Comparison of ENCODE assay signal across 8 cellular contexts in genomic region chr4:15778191-15778741, GRCh38. TPM values are rescaled to one million over a fixed set of nuclear protein-coding genes. Genes with fewer than 3 reads are reported as not detected.
DNase-seq lines count a peak whose midpoint lies in the region; ATAC-seq lines count a peak whose summit lies in the region.

Gene CD38 (plus strand): TSS chr4:15778328. CDS start chr4:15778415, 87 bp downstream.

- H3K4me3 Mint-ChIP-seq in IgD-negative memory B cell: peak within 1 kb of the TSS; percentile 82 to 96 (median 92)
- H3K4me3 Mint-ChIP-seq in activated T-cell treated with anti-CD3 and anti-CD28 coated beads, Interleukin-2, amount 50 U/mL, for 72 hours: peak within 1 kb of the TSS; percentile 86 to 90

- no peaks in the 10 kb centered on the region for H3K36me3 Mint-ChIP-seq in IgD-negative memory B cell
- peaks cover 17 to 19% of the 10 kb centered on the region in 2 donors for H3K36me3 Mint-ChIP-seq in activated T-cell treated with anti-CD3 and anti-CD28 coated beads, Interleukin-2, amount 50 U/mL, for 72 hours (ENCODE audit: insufficient read depth in 2 of 2)

- peak within 1 kb of the TSS; percentile 76 for H3K4me3 ChIP-seq in rectal smooth muscle tissue (ENCODE audit: low read length)

- peaks cover 37 to 49% (median 42%) of the 10 kb centered on the region in 3 donors for H3K4me1 Mint-ChIP-seq in IgD-negative memory B cell
- peaks cover 65% of the 10 kb centered on the region for H3K4me1 Mint-ChIP-seq in activated T-cell treated with anti-CD3 and anti-CD28 coated beads, Interleukin-2, amount 50 U/mL, for 72 hours (ENCODE audit: low read depth)

- ATAC-seq in GM21526 (IDR thresholded peaks at IDR 0.05; ENCODE audit: low FRiP score, unreplicated experiment): peak; percentile 79
- peak; percentile 60 to 70 for ATAC-seq in activated T-cell treated with anti-CD3 and anti-CD28 coated beads, Interleukin-2, amount 50 U/mL, for 72 hours (replicated peaks in 1 of 2)
- peak; percentile 58 to 75 for ATAC-seq in left cardiac atrium

- no peaks in the 10 kb centered on the region for H3K36me3 ChIP-seq in rectal smooth muscle tissue (ENCODE audit: control insufficient read depth, insufficient read depth, low read length)

- DNase-seq in GM03348 (ENCODE audit: low spot score) (peak; percentile 23), left cardiac atrium (peak; percentile 39), SK-N-DZ (ENCODE audit: low spot score) (no peak), NCI-H2107 (lab: John Stamatoyannopoulos, UW) (no peak)
- DNase-seq in activated T-cell treated with anti-CD3 and anti-CD28 coated beads, Interleukin-2, amount 50 U/mL, for 72 hours: peak; percentile 64 to 68

- no peaks in the 10 kb centered on the region for H3K4me1 ChIP-seq in rectal smooth muscle tissue (ENCODE audit: control insufficient read depth, insufficient read depth, low read length)

- intact Hi-C loops in left cardiac atrium (cut with DNase I): no loop called here

- peak within 1 kb of the TSS; percentile 49 for H3K9ac ChIP-seq in rectal smooth muscle tissue (ENCODE audit: low read length)

- no peaks in the 10 kb centered on the region for H3K27me3 ChIP-seq in rectal smooth muscle tissue (ENCODE audit: control insufficient read depth, insufficient read depth, low read length)

- no peaks in the 10 kb centered on the region for H3K9me3 Mint-ChIP-seq in IgD-negative memory B cell
- no peaks in the 10 kb centered on the region for H3K9me3 Mint-ChIP-seq in activated T-cell treated with anti-CD3 and anti-CD28 coated beads, Interleukin-2, amount 50 U/mL, for 72 hours

- H3K27ac Mint-ChIP-seq in IgD-negative memory B cell: peak within 1 kb of the TSS; percentile 54 to 89 (median 65)
- no peak within 1 kb of the TSS for H3K27ac Mint-ChIP-seq in activated T-cell treated with anti-CD3 and anti-CD28 coated beads, Interleukin-2, amount 50 U/mL, for 72 hours

- H3K27ac ChIP-seq in rectal smooth muscle tissue (ENCODE audit: low read depth, low read length): no peak within 1 kb of the TSS

- H3K27me3 Mint-ChIP-seq in IgD-negative memory B cell: peaks cover 13% of the 10 kb centered on the region
- H3K27me3 Mint-ChIP-seq in activated T-cell treated with anti-CD3 and anti-CD28 coated beads, Interleukin-2, amount 50 U/mL, for 72 hours (ENCODE audit: low read depth): peaks cover 42% of the 10 kb centered on the region

RNA-seq across cellular contexts. Expression of gene CD38, which starts in this region (rescaled TPM):
- polyA plus RNA-seq in IgD-negative memory B cell: 20.9 TPM
- 10 to 100 TPM; 60.2 to 62.9 TPM for total RNA-seq in activated T-cell treated with anti-CD3 and anti-CD28 coated beads, Interleukin-2, amount 50 U/mL, for 72 hours
- 1 to 10 TPM; 5.7 to 6.9 TPM for total RNA-seq in left cardiac atrium
- 0.03 TPM in 1 of 2 replicates, not detected in the other for polyA plus RNA-seq in SK-N-DZ (2014; cell fraction: cytosol; rRNA removed)
- polyA plus RNA-seq in SK-N-DZ (2014; cell fraction: nucleus; rRNA removed): 0.23 and 0.38 TPM in 2 replicates

Comparison
In these comparisons a context has a peak if more than half of its experiments do, and no peak if none do; other contexts are left out.
1. RNA of gene CD38 (total RNA-seq): 60.2 to 62.9 TPM in activated T-cell treated with anti-CD3 and anti-CD28 coated beads, Interleukin-2, amount 50 U/mL, for 72 hours; 5.7 to 6.9 TPM in left cardiac atrium; every median in the first group is over 4 times any median in the second.
2. DNase-seq: peak in GM03348 (single experiment), activated T-cell treated with anti-CD3 and anti-CD28 coated beads, Interleukin-2, amount 50 U/mL, for 72 hours (2 of 2) and left cardiac atrium (single experiment); none in SK-N-DZ (single experiment) and NCI-H2107 (single experiment).
3. Peak in every context shown above with its lines, with median percentiles within 50 percentile points of each other: ATAC-seq.